In the genomic region with DNA sequence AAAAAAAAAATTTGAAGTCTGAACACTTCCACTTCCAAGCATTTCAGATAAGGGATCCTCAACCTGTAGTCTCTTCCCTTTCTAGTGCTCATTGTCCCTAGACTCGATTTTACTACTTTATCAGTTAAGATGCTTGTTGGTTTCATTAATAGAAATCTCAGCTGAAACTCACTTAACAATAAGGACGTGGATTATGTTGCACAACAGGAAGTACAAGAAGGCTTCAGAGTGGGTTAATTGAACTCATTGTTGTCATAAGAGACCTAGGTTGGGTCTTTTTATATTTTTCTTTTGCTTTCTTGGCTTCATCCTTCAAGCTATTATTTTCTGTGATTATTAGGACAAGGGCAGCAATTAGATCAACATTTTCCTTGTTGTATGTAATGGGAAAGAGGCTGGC, we compare ENCODE assay signal across 21 cellular contexts.
"Had no signal": no experiment of that assay in that cellular context is flagged by ENCODE, and none has a peak within 500 bp of the region (broad histone marks: within the 10 kb centered on the region; RNA-seq: fewer than 3 reads in every experiment).

No MANE protein-coding gene starts in this region.

- H3K4me1 ChIP-seq: tibial artery had no signal

- H3K36me3 ChIP-seq: cardiac muscle cell, esophagus muscularis mucosa, tibial artery, vagina had no signal

- ATAC-seq: left ventricle myocardium superior; naive thymus-derived CD8-positive, alpha-beta T cell had no signal

- H3K27me3 ChIP-seq: cardiac muscle cell, esophagus muscularis mucosa, tibial artery, vagina had no signal

- H3K4me3 ChIP-seq: cardiac muscle cell, esophagus muscularis mucosa, tibial artery, vagina had no signal

- H3K27ac ChIP-seq: cardiac muscle cell, esophagus muscularis mucosa, tibial artery, vagina, VCaP had no signal

- H3K9me3 ChIP-seq: esophagus muscularis mucosa, tibial artery, vagina had no signal

- DNase-seq: activated CD4-positive, alpha-beta T cell treated with anti-CD3 and anti-CD28 coated beads for 1 hour; activated CD4-positive, alpha-beta T cell treated with anti-CD3 and anti-CD28 coated beads, Interleukin-2, amount 50 U/mL, for 4 hours; activated naive CD4-positive, alpha-beta T cell treated with anti-CD3 and anti-CD28 coated beads, Interleukin-2, amount 50 U/mL, for 16 hours; activated T-cell treated with anti-CD3 and anti-CD28 coated beads, Interleukin-2, amount 50 U/mL, for 1 hour; foreskin fibroblast; glutamatergic neuron; hypothalamus; left ventricle myocardium superior; mesenchymal stem cell; naive thymus-derived CD8-positive, alpha-beta T cell; nucleus accumbens; posterior cingulate gyrus; retina; stimulated activated CD4-positive, alpha-beta T cell treated with anti-CD3 and anti-CD28 coated beads, Interleukin-15, amount 100 ng/mL, for 24 hours; stimulated activated CD4-positive, alpha-beta T cell treated with anti-CD3 and anti-CD28 coated beads, Interleukin-4, amount 100 ng/mL, for 1 hour; stimulated activated naive B cell treated with anti-CD40 and anti-IgM and Interleukin-4, amounts not matched to agents 10 μg/mL and 1 μg/mL and 100 μg/mL, for 72 hours; tibial artery had no signal
